ENCODE assay signal across 1 cellular context in genomic region chr16:19524356-19524865, GRCh38.
A peak's percentile ranks its signal among the peaks of the same experiment; 100 is the strongest.
TF ChIP-seq lines count a peak whose summit lies in the region.

No MANE protein-coding gene starts in this region.

TF ChIP-seq in HepG2, 621 proteins besides CTCF, POLR2A, EP300 and RAD21 (continues in another document):
- TF ChIP-seq ZNF549 (CRISPR knock-in tag; IDR thresholded peaks at IDR 0.05) (no peak), CEBPB (IDR thresholded peaks at IDR 0.05; ENCODE audit: borderline replicate concordance, low read depth, low read length) (no peak), ATF1 (CRISPR knock-in tag; IDR thresholded peaks at IDR 0.05) (no peak), RAD51 (IDR thresholded peaks at IDR 0.05; ENCODE audit: borderline replicate concordance) (no peak), THAP7 (CRISPR knock-in tag; IDR thresholded peaks at IDR 0.05) (no peak), MED1 (CRISPR knock-in tag; IDR thresholded peaks at IDR 0.05) (no peak; the same call in 1 of the 2 replicates), CHCHD3 (CRISPR knock-in tag; IDR thresholded peaks at IDR 0.05) (no peak), RARA (CRISPR knock-in tag; IDR thresholded peaks at IDR 0.05) (no peak), ZKSCAN1 (IDR thresholded peaks at IDR 0.05; ENCODE audit: low read length) (no peak), JARID2 (CRISPR knock-in tag; IDR thresholded peaks at IDR 0.05; ENCODE audit: insufficient replicate concordance) (no peak), ZNF607 (CRISPR knock-in tag; IDR thresholded peaks at IDR 0.05; ENCODE audit: borderline replicate concordance) (no peak), POGZ (CRISPR knock-in tag; IDR thresholded peaks at IDR 0.05) (no peak), ZNF468 (CRISPR knock-in tag; IDR thresholded peaks at IDR 0.05) (no peak), XRCC5 (optimal IDR thresholded peaks at IDR 0.05; ENCODE audit: low read length) (no peak), MAFF (IDR thresholded peaks at IDR 0.05; ENCODE audit: low read depth, low read length) (no peak), HMGXB3 (CRISPR knock-in tag; IDR thresholded peaks at IDR 0.05; ENCODE audit: borderline replicate concordance) (no peak), ZNF136 (CRISPR knock-in tag; IDR thresholded peaks at IDR 0.05; ENCODE audit: low read depth) (no peak), ZNF20 (CRISPR knock-in tag; IDR thresholded peaks at IDR 0.05) (0 out of 2 replicates have a peak, but pooled peaks have one; percentile 13), KLF9 (CRISPR knock-in tag; IDR thresholded peaks at IDR 0.05; ENCODE audit: low read depth) (no peak), ZNF430 (CRISPR knock-in tag; IDR thresholded peaks at IDR 0.05) (no peak; the same call in 1 of the 2 replicates), ZNF33A (CRISPR knock-in tag; IDR thresholded peaks at IDR 0.05; ENCODE audit: borderline replicate concordance) (peak; percentile 78; the same call in 1 of the 2 replicates), ZNF598 (CRISPR knock-in tag; IDR thresholded peaks at IDR 0.05; ENCODE audit: borderline replicate concordance) (no peak), ZNF589 (CRISPR knock-in tag; conservative IDR thresholded peaks at IDR 0.05) (no peak), FOXM1 (CRISPR knock-in tag; IDR thresholded peaks at IDR 0.05) (no peak), ZBTB21 (CRISPR knock-in tag; IDR thresholded peaks at IDR 0.05) (no peak), ZFP90 (CRISPR knock-in tag; IDR thresholded peaks at IDR 0.05; ENCODE audit: borderline replicate concordance) (peak; percentile 15; the same call in 1 of the 2 replicates), CCDC6 (CRISPR knock-in tag; IDR thresholded peaks at IDR 0.05) (no peak), ZNF777 (CRISPR knock-in tag; IDR thresholded peaks at IDR 0.05) (no peak), AHDC1 (CRISPR knock-in tag; IDR thresholded peaks at IDR 0.05; ENCODE audit: borderline replicate concordance) (0 out of 2 replicates have a peak, but pooled peaks have one; percentile 45), ZC3H4 (CRISPR knock-in tag; IDR thresholded peaks at IDR 0.05; ENCODE audit: borderline replicate concordance) (no peak), ATF2 (CRISPR knock-in tag; IDR thresholded peaks at IDR 0.05) (no peak), POLR2AphosphoS2 (IDR thresholded peaks at IDR 0.05; ENCODE audit: low read depth, low read length) (no peak), ZNF703 (CRISPR knock-in tag; IDR thresholded peaks at IDR 0.05; ENCODE audit: borderline replicate concordance) (no peak), TOE1 (CRISPR knock-in tag; IDR thresholded peaks at IDR 0.05) (no peak), HBP1 (CRISPR knock-in tag; IDR thresholded peaks at IDR 0.05; ENCODE audit: low read depth) (no peak), CREBL2 (CRISPR knock-in tag; IDR thresholded peaks at IDR 0.05; ENCODE audit: borderline replicate concordance) (no peak), HINFP (CRISPR knock-in tag; IDR thresholded peaks at IDR 0.05; ENCODE audit: low read depth) (no peak), ZBTB34 (CRISPR knock-in tag; IDR thresholded peaks at IDR 0.05) (no peak), ZNF547 (CRISPR knock-in tag; IDR thresholded peaks at IDR 0.05) (no peak), MED13 (CRISPR knock-in tag; IDR thresholded peaks at IDR 0.05) (no peak), TERF1 (CRISPR knock-in tag; IDR thresholded peaks at IDR 0.05) (no peak), ZNF556 (CRISPR knock-in tag; IDR thresholded peaks at IDR 0.05; ENCODE audit: borderline replicate concordance) (no peak), ZNF101 (CRISPR knock-in tag; IDR thresholded peaks at IDR 0.05; ENCODE audit: borderline replicate concordance, low read depth) (no peak), ZBTB25 (CRISPR knock-in tag; IDR thresholded peaks at IDR 0.05) (no peak)
